ENCODE assay signal across 1 cellular context in genomic region chr17:2399572-2400473, GRCh38.
A peak's percentile ranks its signal among the peaks of the same experiment; 100 is the strongest.
TF ChIP-seq lines count a peak whose summit lies in the region.

No MANE protein-coding gene starts in this region.

TF ChIP-seq in HepG2, 621 proteins besides CTCF, POLR2A, EP300 and RAD21 (continued from another document and continues in another):
- TF ChIP-seq ZNF646 (CRISPR knock-in tag; IDR thresholded peaks at IDR 0.05), result no peak
- TF ChIP-seq, protein P1, sequence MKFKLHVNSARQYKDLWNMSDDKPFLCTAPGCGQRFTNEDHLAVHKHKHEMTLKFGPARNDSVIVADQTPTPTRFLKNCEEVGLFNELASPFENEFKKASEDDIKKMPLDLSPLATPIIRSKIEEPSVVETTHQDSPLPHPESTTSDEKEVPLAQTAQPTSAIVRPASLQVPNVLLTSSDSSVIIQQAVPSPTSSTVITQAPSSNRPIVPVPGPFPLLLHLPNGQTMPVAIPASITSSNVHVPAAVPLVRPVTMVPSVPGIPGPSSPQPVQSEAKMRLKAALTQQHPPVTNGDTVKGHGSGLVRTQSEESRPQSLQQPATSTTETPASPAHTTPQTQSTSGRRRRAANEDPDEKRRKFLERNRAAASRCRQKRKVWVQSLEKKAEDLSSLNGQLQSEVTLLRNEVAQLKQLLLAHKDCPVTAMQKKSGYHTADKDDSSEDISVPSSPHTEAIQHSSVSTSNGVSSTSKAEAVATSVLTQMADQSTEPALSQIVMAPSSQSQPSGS (CRISPR knock-in tag; IDR thresholded peaks at IDR 0.05), result peak; percentile 67; the same call in 1 of the 2 replicates
- TF ChIP-seq ATM (IDR thresholded peaks at IDR 0.05; ENCODE audit: borderline replicate concordance), result no peak
- TF ChIP-seq ZFYVE20 (CRISPR knock-in tag; IDR thresholded peaks at IDR 0.05; ENCODE audit: borderline replicate concordance, low read depth), result no peak
- TF ChIP-seq MIER2 (CRISPR knock-in tag; IDR thresholded peaks at IDR 0.05), result no peak
- peak; percentile 76; the same call in 1 of the 2 replicates for TF ChIP-seq NR2F2 (IDR thresholded peaks at IDR 0.05; ENCODE audit: borderline replicate concordance, low read depth)
- TF ChIP-seq, protein P2, sequence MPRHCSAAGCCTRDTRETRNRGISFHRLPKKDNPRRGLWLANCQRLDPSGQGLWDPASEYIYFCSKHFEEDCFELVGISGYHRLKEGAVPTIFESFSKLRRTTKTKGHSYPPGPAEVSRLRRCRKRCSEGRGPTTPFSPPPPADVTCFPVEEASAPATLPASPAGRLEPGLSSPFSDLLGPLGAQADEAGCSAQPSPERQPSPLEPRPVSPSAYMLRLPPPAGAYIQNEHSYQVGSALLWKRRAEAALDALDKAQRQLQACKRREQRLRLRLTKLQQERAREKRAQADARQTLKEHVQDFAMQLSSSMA (CRISPR knock-in tag; IDR thresholded peaks at IDR 0.05), result no peak
- TF ChIP-seq TARDBP (CRISPR knock-in tag; IDR thresholded peaks at IDR 0.05), result peak; percentile 64; the same call in 1 of the 2 replicates
- peak; percentile 75; the same call in 1 of the 2 replicates for TF ChIP-seq AKAP8 (CRISPR knock-in tag; IDR thresholded peaks at IDR 0.05)
- no peak for TF ChIP-seq ATRX (CRISPR knock-in tag; IDR thresholded peaks at IDR 0.05; ENCODE audit: borderline replicate concordance)
- TF ChIP-seq, protein P3, sequence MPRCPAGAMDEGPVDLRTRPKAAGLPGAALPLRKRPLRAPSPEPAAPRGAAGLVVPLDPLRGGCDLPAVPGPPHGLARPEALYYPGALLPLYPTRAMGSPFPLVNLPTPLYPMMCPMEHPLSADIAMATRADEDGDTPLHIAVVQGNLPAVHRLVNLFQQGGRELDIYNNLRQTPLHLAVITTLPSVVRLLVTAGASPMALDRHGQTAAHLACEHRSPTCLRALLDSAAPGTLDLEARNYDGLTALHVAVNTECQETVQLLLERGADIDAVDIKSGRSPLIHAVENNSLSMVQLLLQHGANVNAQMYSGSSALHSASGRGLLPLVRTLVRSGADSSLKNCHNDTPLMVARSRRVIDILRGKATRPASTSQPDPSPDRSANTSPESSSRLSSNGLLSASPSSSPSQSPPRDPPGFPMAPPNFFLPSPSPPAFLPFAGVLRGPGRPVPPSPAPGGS (CRISPR knock-in tag; IDR thresholded peaks at IDR 0.05), result peak; percentile 71; the same call in 1 of the 2 replicates
- no peak for TF ChIP-seq XRCC5 (optimal IDR thresholded peaks at IDR 0.05; ENCODE audit: low read length)
- TF ChIP-seq ZNF234 (CRISPR knock-in tag; conservative IDR thresholded peaks at IDR 0.05), result no peak
- peak; percentile 88; the same call in 1 of the 2 replicates for TF ChIP-seq SALL2 (CRISPR knock-in tag; IDR thresholded peaks at IDR 0.05)
- no peak for TF ChIP-seq ZNF17 (CRISPR knock-in tag; IDR thresholded peaks at IDR 0.05)
- no peak for TF ChIP-seq ZNF282 (IDR thresholded peaks at IDR 0.05; ENCODE audit: partially characterized antibody)
- no peak for TF ChIP-seq KAT8 (CRISPR knock-in tag; IDR thresholded peaks at IDR 0.05)
- no peak for TF ChIP-seq ARID2 (CRISPR knock-in tag; IDR thresholded peaks at IDR 0.05; ENCODE audit: borderline replicate concordance)
- TF ChIP-seq GPN1 (CRISPR knock-in tag; IDR thresholded peaks at IDR 0.05; ENCODE audit: borderline replicate concordance), result no peak
- TF ChIP-seq SMC3 (IDR thresholded peaks at IDR 0.05; ENCODE audit: low read length), result no peak
- TF ChIP-seq, protein P4, sequence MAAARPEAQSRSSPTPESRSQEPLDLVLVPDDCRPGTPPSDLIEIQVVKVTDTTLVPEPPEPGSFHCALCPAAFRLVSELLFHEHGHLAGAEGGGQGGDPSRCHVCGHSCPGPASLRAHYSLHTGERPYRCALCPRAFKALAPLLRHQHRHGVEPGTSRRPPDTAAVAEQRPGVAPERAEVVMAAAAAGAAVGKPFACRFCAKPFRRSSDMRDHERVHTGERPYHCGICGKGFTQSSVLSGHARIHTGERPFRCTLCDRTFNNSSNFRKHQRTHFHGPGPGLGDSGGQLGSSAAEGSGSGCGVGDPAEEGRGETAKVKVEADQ (CRISPR knock-in tag; IDR thresholded peaks at IDR 0.05; ENCODE audit: borderline replicate concordance), result no peak
- 0 out of 2 replicates have a peak, but pooled peaks have one; percentile 42 for TF ChIP-seq KMT2B (CRISPR knock-in tag; IDR thresholded peaks at IDR 0.05)
- 0 out of 4 replicates have a peak, but pooled peaks of 1 of the 2 experiments have one; percentile 44 for TF ChIP-seq REST (IDR thresholded peaks at IDR 0.05; ENCODE audit: borderline replicate concordance in 1 of 2, low read depth in 1 of 2, low read length in 2 of 2)
- no peak for TF ChIP-seq FOXP1 (IDR thresholded peaks at IDR 0.05)
- peak; percentile 6; the same call in 1 of the 2 replicates for TF ChIP-seq FOXP1 (CRISPR knock-in tag; IDR thresholded peaks at IDR 0.05)
- TF ChIP-seq, protein P5, sequence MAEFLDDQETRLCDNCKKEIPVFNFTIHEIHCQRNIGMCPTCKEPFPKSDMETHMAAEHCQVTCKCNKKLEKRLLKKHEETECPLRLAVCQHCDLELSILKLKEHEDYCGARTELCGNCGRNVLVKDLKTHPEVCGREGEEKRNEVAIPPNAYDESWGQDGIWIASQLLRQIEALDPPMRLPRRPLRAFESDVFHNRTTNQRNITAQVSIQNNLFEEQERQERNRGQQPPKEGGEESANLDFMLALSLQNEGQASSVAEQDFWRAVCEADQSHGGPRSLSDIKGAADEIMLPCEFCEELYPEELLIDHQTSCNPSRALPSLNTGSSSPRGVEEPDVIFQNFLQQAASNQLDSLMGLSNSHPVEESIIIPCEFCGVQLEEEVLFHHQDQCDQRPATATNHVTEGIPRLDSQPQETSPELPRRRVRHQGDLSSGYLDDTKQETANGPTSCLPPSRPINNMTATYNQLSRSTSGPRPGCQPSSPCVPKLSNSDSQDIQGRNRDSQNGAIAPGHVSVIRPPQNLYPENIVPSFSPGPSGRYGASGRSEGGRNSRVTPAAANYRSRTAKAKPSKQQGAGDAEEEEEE (CRISPR knock-in tag; IDR thresholded peaks at IDR 0.05; ENCODE audit: borderline replicate concordance), result no peak
- no peak for TF ChIP-seq MTF2 (CRISPR knock-in tag; IDR thresholded peaks at IDR 0.05; ENCODE audit: borderline replicate concordance)
- TF ChIP-seq ZNF850 (CRISPR knock-in tag; conservative IDR thresholded peaks at IDR 0.05), result no peak
- TF ChIP-seq NFKB2 (CRISPR knock-in tag; IDR thresholded peaks at IDR 0.05; ENCODE audit: borderline replicate concordance), result peak; percentile 36; the same call in 1 of the 2 replicates
- peak; percentile 49; the same call in 1 of the 2 replicates for TF ChIP-seq ZNF710 (CRISPR knock-in tag; IDR thresholded peaks at IDR 0.05; ENCODE audit: borderline replicate concordance)
- peak; percentile 87; the same call in 1 of the 2 replicates for TF ChIP-seq CEBPB (IDR thresholded peaks at IDR 0.05; ENCODE audit: borderline replicate concordance, low read depth, low read length)
- TF ChIP-seq, protein P6, sequence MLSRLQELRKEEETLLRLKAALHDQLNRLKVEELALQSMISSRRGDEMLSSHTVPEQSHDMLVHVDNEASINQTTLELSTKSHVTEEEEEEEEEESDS (CRISPR knock-in tag; IDR thresholded peaks at IDR 0.05; ENCODE audit: borderline replicate concordance), result no peak
- no peak for TF ChIP-seq TCF12 (IDR thresholded peaks at IDR 0.05)
- peak; percentile 74; the same call in 1 of the 2 replicates for TF ChIP-seq TCF12 (CRISPR knock-in tag; IDR thresholded peaks at IDR 0.05)
- TF ChIP-seq BHLHE40 (IDR thresholded peaks at IDR 0.05; ENCODE audit: low read length), result peak; percentile 85
- no peak for TF ChIP-seq ZNF253 (CRISPR knock-in tag; IDR thresholded peaks at IDR 0.05; ENCODE audit: borderline replicate concordance)
- TF ChIP-seq, protein P7, sequence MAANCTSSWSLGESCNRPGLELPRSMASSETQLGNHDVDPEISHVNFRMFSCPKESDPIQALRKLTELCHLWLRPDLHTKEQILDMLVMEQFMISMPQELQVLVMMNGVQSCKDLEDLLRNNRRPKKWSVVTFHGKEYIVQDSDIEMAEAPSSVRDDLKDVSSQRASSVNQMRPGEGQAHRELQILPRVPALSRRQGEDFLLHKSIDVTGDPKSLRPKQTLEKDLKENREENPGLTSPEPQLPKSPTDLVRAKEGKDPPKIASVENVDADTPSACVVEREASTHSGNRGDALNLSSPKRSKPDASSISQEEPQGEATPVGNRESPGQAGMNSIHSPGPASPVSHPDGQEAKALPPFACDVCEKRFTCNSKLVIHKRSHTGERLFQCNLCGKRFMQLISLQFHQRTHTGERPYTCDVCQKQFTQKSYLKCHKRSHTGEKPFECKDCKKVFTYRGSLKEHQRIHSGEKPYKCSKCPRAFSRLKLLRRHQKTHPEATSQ (CRISPR knock-in tag; IDR thresholded peaks at IDR 0.05; ENCODE audit: borderline replicate concordance), result no peak
- peak; percentile 73; the same call in 1 of the 2 replicates for TF ChIP-seq ZZZ3 (CRISPR knock-in tag; IDR thresholded peaks at IDR 0.05; ENCODE audit: borderline replicate concordance)
- no peak; the same call in 1 of the 2 replicates for TF ChIP-seq ZNF614 (CRISPR knock-in tag; IDR thresholded peaks at IDR 0.05; ENCODE audit: borderline replicate concordance)
- peak; percentile 28; the same call in 1 of the 2 replicates for TF ChIP-seq TBX3 (IDR thresholded peaks at IDR 0.05; ENCODE audit: borderline replicate concordance)
- TF ChIP-seq ZNF569 (CRISPR knock-in tag; IDR thresholded peaks at IDR 0.05; ENCODE audit: borderline replicate concordance), result no peak
- peak; percentile 68 for TF ChIP-seq FOXA3 (CRISPR knock-in tag; IDR thresholded peaks at IDR 0.05)
